Comparison of ENCODE assay signal across 17 cellular contexts in the genomic region with DNA sequence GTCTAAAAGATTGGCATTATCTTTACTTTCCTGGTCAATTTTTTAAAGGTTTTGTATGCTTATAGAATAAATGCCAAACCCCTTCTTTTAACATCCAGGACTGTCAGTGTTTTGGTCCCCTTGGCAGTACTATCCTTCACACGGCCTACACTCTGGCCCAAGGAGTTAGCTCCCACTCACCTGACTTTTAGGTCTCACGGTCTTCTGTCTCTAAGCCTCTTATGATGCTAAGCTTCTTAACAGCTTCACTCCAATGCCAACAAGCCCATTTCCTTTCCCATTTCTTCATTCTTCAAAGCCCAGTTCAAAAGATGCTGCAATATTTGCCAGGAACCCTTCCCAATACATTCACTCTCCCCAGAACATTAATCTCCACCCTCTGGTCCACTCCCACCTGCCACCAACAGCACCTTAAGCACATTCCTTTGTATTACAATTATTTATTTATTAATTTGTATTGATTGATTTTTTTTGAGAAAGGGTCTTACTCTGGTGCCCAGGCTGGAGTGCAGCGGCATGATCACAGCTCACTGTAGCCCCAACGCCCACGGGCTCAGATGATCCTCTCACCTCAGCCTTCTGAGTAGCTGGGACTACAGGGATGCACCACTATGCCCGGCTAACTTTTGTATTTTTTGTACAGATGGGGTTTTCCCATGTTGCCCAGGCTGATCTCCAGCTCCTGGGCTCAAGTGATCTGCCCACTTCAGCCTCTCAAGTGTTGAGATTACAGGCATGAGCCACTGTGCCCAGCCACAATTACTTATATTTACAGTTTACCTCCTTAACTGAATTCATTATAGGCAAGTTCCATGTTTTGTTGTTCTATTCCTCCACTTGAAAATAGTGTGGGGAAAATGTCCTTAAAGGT. TPM values are rescaled to one million over a fixed set of nuclear protein-coding genes. Genes with fewer than 3 reads are reported as not detected.
DNase-seq lines count a peak whose midpoint lies in the region; ATAC-seq and TF ChIP-seq lines count a peak whose summit lies in the region.
"Had no signal": no experiment of that assay in that cellular context is flagged by ENCODE, and none has a peak within 500 bp of the region (broad histone marks: within the 10 kb centered on the region; RNA-seq: fewer than 3 reads in every experiment).

No MANE protein-coding gene starts in this region.

- H2AFZ ChIP-seq in KMS-11 (ENCODE audit: low read depth), result no peak overlapping the region
- H2AFZ ChIP-seq: PC-9 had no signal

- WGBS in thyroid gland, 2 donors, result 58 to 64% methylated on average over 6 of the region's 6 CpGs

- H3K4me3 ChIP-seq in KMS-11 (IDR thresholded peaks at IDR 0.05; ENCODE audit: insufficient read depth, low read depth, low read length), result no peak overlapping the region
- H3K4me3 ChIP-seq in WERI-Rb-1 (ENCODE audit: low read depth, low read length), result no peak overlapping the region
- H3K4me3 ChIP-seq in thyroid gland (replicated peaks in 1 of 3), result no peak overlapping the region
- H3K4me3 ChIP-seq: MG63, PC-9 had no signal

- no peak for TF ChIP-seq POLR2A in thyroid gland (IDR thresholded peaks at IDR 0.05)

- no peaks in the 10 kb centered on the region for H3K36me3 ChIP-seq in KMS-11 (ENCODE audit: insufficient read depth)
- peaks cover 19% of the 10 kb centered on the region for H3K36me3 ChIP-seq in WERI-Rb-1
- peaks cover 0 to 4% of the 10 kb centered on the region in 2 donors for H3K36me3 ChIP-seq in thyroid gland

- no peaks in the 10 kb centered on the region for H3K9me3 ChIP-seq in WERI-Rb-1 (ENCODE audit: severe bottlenecking)
- H3K9me3 ChIP-seq in thyroid gland, result no peaks in the 10 kb centered on the region
- H3K9me3 ChIP-seq: BE2C, MG63 had no signal

- H3K27me3 ChIP-seq in KMS-11 (ENCODE audit: insufficient read depth, low read depth) (no peaks in the 10 kb centered on the region), WERI-Rb-1 (ENCODE audit: insufficient read depth, low read depth, severe bottlenecking) (no peaks in the 10 kb centered on the region), thyroid gland (no peaks in the 10 kb centered on the region)
- H3K27me3 ChIP-seq: BE2C, MG63 had no signal

- H3K4me2 ChIP-seq in KMS-11, result peak overlapping the region; percentile 62
- H3K4me2 ChIP-seq: PC-9 had no signal

- DNase-seq in D341Med (ENCODE audit: low spot score) (peak; percentile 67), WERI-Rb-1 (peak; percentile 48), thyroid gland (peak; percentile 73 to 81), DMS114 treated with DMSO at 0.1 percent for 48 hours (lab: John Stamatoyannopoulos, UW; ENCODE audit: unreplicated experiment) (no peak)
- DNase-seq: BE2C, HFFc6, KG1, MG63, NCI-H1092 treated with DMSO at 0.1 percent for 48 hours, NCI-H1694, NCI-H2171 treated with DMSO at 0.1 percent for 48 hours, NCI-H526, PC-9, T-cell had no signal

- ATAC-seq in GM21381 (IDR thresholded peaks at IDR 0.05; ENCODE audit: unreplicated experiment) (no peak), HG03565 (IDR thresholded peaks at IDR 0.05; ENCODE audit: unreplicated experiment) (no peak)
- ATAC-seq: T-cell had no signal

- H3K27ac ChIP-seq in KMS-11 (peak overlapping the region; percentile 57; the same call in 1 of the 2 replicates), WERI-Rb-1 (no peak overlapping the region), thyroid gland (no peak overlapping the region)
- H3K27ac ChIP-seq: PC-9 had no signal

- H3K9ac ChIP-seq in KMS-11, result no peak overlapping the region

- H3K4me1 ChIP-seq in KMS-11 (ENCODE audit: low read depth, poor library complexity, severe bottlenecking) (peaks cover 52% of the 10 kb centered on the region), thyroid gland (peaks cover 3 to 9% of the 10 kb centered on the region in 2 donors)
- H3K4me1 ChIP-seq: BE2C had no signal

- no peaks in the 10 kb centered on the region for H3K79me2 ChIP-seq in KMS-11 (ENCODE audit: insufficient read depth, low read depth)

- TF ChIP-seq CTCF in KMS-11 (conservative IDR thresholded peaks at IDR 0.05; ENCODE audit: low read depth, low read length) (no peak), WERI-Rb-1 (IDR thresholded peaks at IDR 0.05; ENCODE audit: low read depth, low read length) (no peak), thyroid gland (IDR thresholded peaks at IDR 0.05) (no peak)

- H4K20me1 ChIP-seq in KMS-11 (ENCODE audit: insufficient read depth), result no peaks in the 10 kb centered on the region

- intact Hi-C loops in thyroid gland (cut with DNase I), result no loop called here

RNA-seq across cellular contexts. Expression of a gene that starts 27.8 kb away (rescaled TPM):
- 100 to 1,000 TPM in 1 of 4 donors, 10 to 100 TPM in 3; 43.8 to 111 (median 51.0) TPM for total RNA-seq in thyroid gland

RNA-seq across cellular contexts. Expression of a gene that starts 28.2 kb away (rescaled TPM):
- total RNA-seq in thyroid gland, result 10 to 100 TPM; 25.5 to 53.5 (median 40.7) TPM
